ENCODE assay signal across 9 cellular contexts in the genomic region with DNA sequence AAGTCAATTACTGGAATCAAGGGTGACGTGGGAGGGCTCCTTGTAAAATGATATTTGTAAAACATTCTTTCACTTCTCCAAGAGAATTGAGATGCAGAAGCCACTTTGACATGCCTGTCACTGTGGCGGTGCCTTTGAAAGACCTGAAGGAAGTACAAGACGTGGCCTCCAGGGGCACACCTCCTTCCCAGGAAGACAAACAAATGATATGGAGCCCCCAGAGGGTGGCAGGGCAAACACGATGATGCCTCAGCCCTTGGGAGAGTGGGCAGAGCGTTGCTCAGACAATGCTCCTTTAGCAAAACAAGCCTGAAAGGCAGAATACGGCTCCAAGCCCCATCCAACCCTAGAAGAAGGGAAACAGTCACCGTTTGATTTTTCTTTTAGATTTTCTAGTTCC. TPM values are rescaled to one million over a fixed set of nuclear protein-coding genes. Genes with fewer than 3 reads are reported as not detected.
A peak's percentile ranks its signal among the peaks of the same experiment; 100 is the strongest.
DNase-seq lines count a peak whose midpoint lies in the region; ATAC-seq and TF ChIP-seq lines count a peak whose summit lies in the region.
"Had no signal": no experiment of that assay in that cellular context is flagged by ENCODE, and none has a peak within 500 bp of the region (broad histone marks: within the 10 kb centered on the region; RNA-seq: fewer than 3 reads in every experiment).

No MANE protein-coding gene starts in this region.

- H3K27me3 ChIP-seq in BJ (ENCODE audit: control insufficient read depth, insufficient read depth, low read length) (peaks cover 1% of the 10 kb centered on the region), HCT116 (ENCODE audit: insufficient read depth, low read length) (no peaks in the 10 kb centered on the region), tibial artery (peaks cover 0 to 3% of the 10 kb centered on the region in 2 donors)

- H3K4me3 ChIP-seq in BJ (ENCODE audit: low read depth, low read length) (peak overlapping the region; percentile 20), HCT116 (replicated peaks in 1 of 2; ENCODE audit: low read depth in 1 of 2, low read length in 2 of 2) (peak overlapping the region; percentile 23 to 40), tibial artery (no peak overlapping the region)

- peaks cover 8% of the 10 kb centered on the region for H3K4me1 Mint-ChIP-seq in T-helper 17 cell

- DNase-seq in BJ (ENCODE audit: low read depth) (no peak), HCT116 (ENCODE audit: low read depth, low spot score) (peak; percentile 75), T-helper 17 cell (no peak), left kidney (ENCODE audit: low read depth, low spot score) (peak; percentile 85), tibial artery (no peak), putamen (ENCODE audit: low spot score) (no peak), GF-D8 (lab: John Stamatoyannopoulos, UW) (no peak)

- TF ChIP-seq POLR2A in HCT116 (IDR thresholded peaks at IDR 0.05; ENCODE audit: borderline replicate concordance, extremely low read depth, insufficient read depth, insufficient read length) = no peak

- H3K36me3 ChIP-seq in BJ (ENCODE audit: control insufficient read depth, insufficient read depth, low read length) (no peaks in the 10 kb centered on the region), HCT116 (ENCODE audit: control insufficient read depth in 1 of 2, insufficient read depth in 2 of 2, low read length in 2 of 2) (no peaks in the 10 kb centered on the region), tibial artery (no peaks in the 10 kb centered on the region)

- RAD21 ChIA-PET in HCT116 (lab: Charles Lee; ENCODE audit: low non-redundant PET in 1 of 2, low total read pairs in 2 of 2, uncharacterized antibody in 2 of 2, unreplicated experiment in 2 of 2) = no interaction called here

- H3K27me3 Mint-ChIP-seq in T-helper 17 cell = peaks cover 39% of the 10 kb centered on the region

- no peak overlapping the region for H3K4me3 Mint-ChIP-seq in T-helper 17 cell

- peak overlapping the region; percentile 98 for H2AFZ ChIP-seq in HCT116 (ENCODE audit: low read depth, low read length, poor library complexity, severe bottlenecking)

- H3K9me3 ChIP-seq in HCT116 (ENCODE audit: control insufficient read depth in 1 of 2, insufficient read depth in 1 of 2, low read depth in 1 of 2, low read length in 2 of 2) (no peaks in the 10 kb centered on the region), T-helper 17 cell (ENCODE audit: control insufficient read depth, low read length, poor library complexity, severe bottlenecking) (no peaks in the 10 kb centered on the region), tibial artery (no peaks in the 10 kb centered on the region)

- peak overlapping the region; percentile 77 for H3K4me2 ChIP-seq in HCT116 (ENCODE audit: low read length)

- ATAC-seq in HCT116 (peak; percentile 92), T-helper 17 cell (peak; percentile 61), GM18511 (IDR thresholded peaks at IDR 0.05; ENCODE audit: unreplicated experiment) (no peak)

- no peaks in the 10 kb centered on the region for H3K9me2 ChIP-seq in HCT116 (ENCODE audit: insufficient read depth)

- no peak for TF ChIP-seq RAD21 in HCT116 (IDR thresholded peaks at IDR 0.05; ENCODE audit: low read depth)

- POLR2A ChIA-PET in BJ (lab: Charles Lee) = no interaction called here
- POLR2A ChIA-PET in HCT116 (lab: Charles Lee) = no interaction called here

- no peak overlapping the region for H3K9ac ChIP-seq in HCT116 (ENCODE audit: low read length)

- no peaks in the 10 kb centered on the region for H4K20me1 ChIP-seq in HCT116 (ENCODE audit: insufficient read depth)

- TF ChIP-seq CTCF in BJ (IDR thresholded peaks at IDR 0.05; ENCODE audit: insufficient read depth, low read depth, low read length) (0 out of 2 replicates have a peak, but pooled peaks have one; percentile 27), HCT116 (IDR thresholded peaks at IDR 0.05 in 2 of 3, conservative IDR thresholded peaks at IDR 0.05 in 1 of 3; ENCODE audit: borderline replicate concordance in 1 of 3, insufficient read depth in 1 of 3, low read depth in 2 of 3, low read length in 2 of 3) (peak in 2 of 3 experiments; percentile 61 to 73; a peak in 5 of 6 replicates), tibial artery (IDR thresholded peaks at IDR 0.05) (no peak)

- H3K4me1 ChIP-seq in HCT116 (ENCODE audit: control insufficient read depth in 1 of 2, insufficient read depth in 2 of 2, low read length in 2 of 2) (peaks cover 0 to 24% of the 10 kb centered on the region in 2 experiments; a peak in 2 of 4 replicates), tibial artery (peaks cover 0 to 11% (median 5%) of the 10 kb centered on the region in 4 donors)

- intact Hi-C loops in HCT116 (cut with micrococcal nuclease) (loop anchor here (1.0 to 2.0 kb wide), 3 partner anchors 44 to 358 kb away; no protein-coding TSS in a partner anchor), tibial artery (cut with DNase I; ENCODE audit: low total_unique reads) (no loop called here)

- H3K79me2 ChIP-seq in HCT116 (ENCODE audit: insufficient read depth, low read length) = no peaks in the 10 kb centered on the region

- no peak overlapping the region for H3K27ac Mint-ChIP-seq in T-helper 17 cell

- no peaks in the 10 kb centered on the region for H3K36me3 Mint-ChIP-seq in T-helper 17 cell (ENCODE audit: low read depth)

- CTCF ChIA-PET in BJ (lab: Yijun Ruan, JAX) = interaction anchor here (1.2 kb wide), 1 partner anchor 9 kb away, joined by 3 read pairs; no protein-coding TSS in a partner anchor
- CTCF ChIA-PET in HCT116 (lab: Charles Lee) = interaction anchor here (1.1 kb wide), 1 partner anchor 43 kb away, joined by 3 read pairs; no protein-coding TSS in a partner anchor

- H3K27ac ChIP-seq in HCT116 (ENCODE audit: low read depth, low read length) = 0 out of 2 replicates have a peak overlapping the region, but pooled peaks have one; percentile 17
- no peak overlapping the region for H3K27ac ChIP-seq in tibial artery

- BruUV-seq in HCT116 (replicated peaks; lab: Mats Ljungman, UMichigan) = no TSS peak

TF ChIP-seq in HCT116, 20 proteins besides CTCF, POLR2A, EP300 and RAD21:
- TF ChIP-seq TCF7L2 (IDR thresholded peaks at IDR 0.05; ENCODE audit: borderline replicate concordance, extremely low read depth, insufficient read depth, insufficient read length) = peak; percentile 95
- TF ChIP-seq, protein P1, sequence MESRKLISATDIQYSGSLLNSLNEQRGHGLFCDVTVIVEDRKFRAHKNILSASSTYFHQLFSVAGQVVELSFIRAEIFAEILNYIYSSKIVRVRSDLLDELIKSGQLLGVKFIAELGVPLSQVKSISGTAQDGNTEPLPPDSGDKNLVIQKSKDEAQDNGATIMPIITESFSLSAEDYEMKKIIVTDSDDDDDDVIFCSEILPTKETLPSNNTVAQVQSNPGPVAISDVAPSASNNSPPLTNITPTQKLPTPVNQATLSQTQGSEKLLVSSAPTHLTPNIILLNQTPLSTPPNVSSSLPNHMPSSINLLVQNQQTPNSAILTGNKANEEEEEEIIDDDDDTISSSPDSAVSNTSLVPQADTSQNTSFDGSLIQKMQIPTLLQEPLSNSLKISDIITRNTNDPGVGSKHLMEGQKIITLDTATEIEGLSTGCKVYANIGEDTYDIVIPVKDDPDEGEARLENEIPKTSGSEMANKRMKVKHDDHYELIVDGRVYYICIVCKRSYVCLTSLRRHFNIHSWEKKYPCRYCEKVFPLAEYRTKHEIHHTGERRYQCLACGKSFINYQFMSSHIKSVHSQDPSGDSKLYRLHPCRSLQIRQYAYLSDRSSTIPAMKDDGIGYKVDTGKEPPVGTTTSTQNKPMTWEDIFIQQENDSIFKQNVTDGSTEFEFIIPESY (IDR thresholded peaks at IDR 0.05; ENCODE audit: extremely low read depth, insufficient replicate concordance, low read length) = no peak

RNA-seq across cellular contexts. Expression of gene ATP12A, which starts 9.3 kb away (rescaled TPM):
- not detected in 2 replicates for polyA plus RNA-seq in BJ (2011; rRNA removed)
- polyA minus RNA-seq in BJ (2011; rRNA and poly(A)+ RNA removed) = not detected in 2 replicates
- total RNA-seq in HCT116 (2021; ENCODE audit: unreplicated experiment) (0.30 TPM), T-helper 17 cell (not detected)
- 0.10 and 0.16 TPM in 2 replicates for polyA plus RNA-seq in HCT116 (2012)
- total RNA-seq: endothelial cell of umbilical vein had no signal
- polyA plus RNA-seq: endothelial cell of umbilical vein had no signal

Comparison
In these comparisons a context has a peak if more than half of its experiments do, and no peak if none do; other contexts are left out.
1. DNase-seq: peak in HCT116 (single experiment) and left kidney (single experiment); none in BJ (single experiment), T-helper 17 cell (0 of 3), tibial artery (0 of 2), putamen (single experiment) and GF-D8 (single experiment).
2. H3K4me3 ChIP-seq: peak in BJ (single experiment) and HCT116 (2 of 2); none in tibial artery (0 of 2).
3. CTCF ChIP-seq: peak in BJ (single experiment) and HCT116 (2 of 3); none in tibial artery (0 of 2).